1 cellular context compared by ENCODE assay signal in genomic region chr13:23554000-23554399, GRCh38.
TF ChIP-seq lines count a peak whose summit lies in the region.

No MANE protein-coding gene starts in this region.

TF ChIP-seq in IMR-90, 13 proteins besides CTCF, POLR2A, EP300 and RAD21 (continued from another document):
- no peak for TF ChIP-seq CEBPB (IDR thresholded peaks at IDR 0.05; ENCODE audit: low read depth, low read length)
TF ChIP-seq in IMR-90: peak in this region for 0.
